Comparison of ENCODE assay signal across 29 cellular contexts in the genomic region with DNA sequence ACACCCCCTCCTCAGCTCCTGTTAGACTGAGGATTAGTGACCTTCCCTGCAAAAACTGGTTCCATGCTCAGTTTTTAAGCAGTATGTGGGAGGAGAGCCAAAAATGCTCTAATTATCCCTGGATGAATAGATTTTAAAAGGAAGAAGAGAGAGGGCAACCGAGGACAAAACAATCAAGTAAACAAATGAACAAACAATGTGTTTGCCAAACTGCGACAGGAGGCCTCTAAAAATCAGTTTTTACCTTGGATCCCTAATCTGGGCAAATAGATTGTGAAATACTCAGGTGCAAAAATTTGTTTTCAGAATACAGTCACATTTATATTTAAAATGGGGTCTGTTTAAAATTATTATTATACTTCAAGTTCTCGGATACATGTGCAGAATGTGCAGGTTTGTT. TPM values are rescaled to one million over a fixed set of nuclear protein-coding genes. Genes with fewer than 3 reads are reported as not detected.
"Had no signal": no experiment of that assay in that cellular context is flagged by ENCODE, and none has a peak within 500 bp of the region (broad histone marks: within the 10 kb centered on the region; RNA-seq: fewer than 3 reads in every experiment).

No MANE protein-coding gene starts in this region.

- H3K27ac ChIP-seq: hepatocyte, left ventricle myocardium inferior, ovary, right atrium auricular region, skin epidermis, suprapubic skin, thoracic aorta, tibial artery, uterus had no signal

- H2AFZ ChIP-seq: hepatocyte had no signal

- H3K79me2 ChIP-seq: hepatocyte had no signal

- H3K4me3 Mint-ChIP-seq: mesothelial cell of epicardium; naive B cell; natural killer cell; nephron progenitor cell; stimulated activated effector memory CD8-positive, alpha-beta T cell treated with anti-CD3 and anti-CD28 coated beads, Interleukin-12 subunit alpha, Interleukin-12 subunit beta, amount 100 ng/mL, for 72 hours; stimulated activated naive CD8-positive, alpha-beta T cell treated with anti-CD3 and anti-CD28 coated beads, Interleukin-15, Interleukin-2, amounts not matched to agents 100 ng/mL and 50 ng/mL, for 24 hours had no signal

- H3K27ac Mint-ChIP-seq: mesothelial cell of epicardium; naive B cell; natural killer cell; nephron progenitor cell; progenitor cell of endocrine pancreas; stimulated activated effector memory CD8-positive, alpha-beta T cell treated with anti-CD3 and anti-CD28 coated beads, Interleukin-12 subunit alpha, Interleukin-12 subunit beta, amount 100 ng/mL, for 72 hours; stimulated activated naive CD8-positive, alpha-beta T cell treated with anti-CD3 and anti-CD28 coated beads, Interleukin-15, Interleukin-2, amounts not matched to agents 100 ng/mL and 50 ng/mL, for 24 hours had no signal

- ATAC-seq: natural killer cell; sciatic nerve; stimulated activated effector memory CD8-positive, alpha-beta T cell treated with anti-CD3 and anti-CD28 coated beads, Interleukin-12 subunit alpha, Interleukin-12 subunit beta, amount 100 ng/mL, for 72 hours had no signal

- H3K4me2 ChIP-seq: hepatocyte had no signal

- H3K27me3 ChIP-seq: hepatocyte, ovary, right atrium auricular region, suprapubic skin, uterus had no signal

- DNase-seq: islet precursor cell; left ventricle myocardium inferior; mesendoderm; naive B cell; natural killer cell; nephron progenitor cell; ovary; stimulated activated CD4-positive, alpha-beta T cell treated with anti-CD3 and anti-CD28 coated beads, Interleukin-12 subunit alpha, Interleukin-12 subunit beta, amount 100 ng/mL, for 4 hours; stimulated activated CD4-positive, alpha-beta T cell treated with anti-CD3 and anti-CD28 coated beads, Interleukin-15, amount 100 ng/mL, for 24 hours; stimulated activated CD4-positive, alpha-beta T cell treated with anti-CD3 and anti-CD28 coated beads, Interleukin-4, amount 100 ng/mL, for 24 hours; stimulated activated naive CD4-positive, alpha-beta T cell; tibial artery; trophoblast cell; uterus had no signal

- H3K4me3 ChIP-seq: hepatocyte, left ventricle myocardium inferior, lung, ovary, right atrium auricular region, skin epidermis, suprapubic skin, thoracic aorta, tibial artery, uterus had no signal

- H3K9me3 Mint-ChIP-seq: natural killer cell; nephron progenitor cell; stimulated activated effector memory CD8-positive, alpha-beta T cell treated with anti-CD3 and anti-CD28 coated beads, Interleukin-12 subunit alpha, Interleukin-12 subunit beta, amount 100 ng/mL, for 72 hours; stimulated activated naive CD8-positive, alpha-beta T cell treated with anti-CD3 and anti-CD28 coated beads, Interleukin-15, Interleukin-2, amounts not matched to agents 100 ng/mL and 50 ng/mL, for 24 hours had no signal

- H3K4me1 ChIP-seq: left ventricle myocardium inferior, right atrium auricular region, suprapubic skin, tibial artery, uterus had no signal

- H3K36me3 ChIP-seq: left ventricle myocardium inferior, ovary, right atrium auricular region, suprapubic skin, thoracic aorta, tibial artery, uterus had no signal

- H3K9me3 ChIP-seq: left ventricle myocardium inferior, ovary, right atrium auricular region, suprapubic skin, thoracic aorta, tibial artery, uterus had no signal

- H3K36me3 Mint-ChIP-seq: mesothelial cell of epicardium; natural killer cell; stimulated activated effector memory CD8-positive, alpha-beta T cell treated with anti-CD3 and anti-CD28 coated beads, Interleukin-12 subunit alpha, Interleukin-12 subunit beta, amount 100 ng/mL, for 72 hours had no signal

- H3K4me1 Mint-ChIP-seq: stimulated activated effector memory CD8-positive, alpha-beta T cell treated with anti-CD3 and anti-CD28 coated beads, Interleukin-12 subunit alpha, Interleukin-12 subunit beta, amount 100 ng/mL, for 72 hours had no signal

RNA-seq across cellular contexts. Expression of gene TAL2, which starts 8.5 kb away (rescaled TPM):
- total RNA-seq: hepatocyte, left ventricle myocardium inferior, lower leg skin, lung, mononuclear cell, natural killer cell, pulmonary artery endothelial cell, right atrium auricular region, sciatic nerve, suprapubic skin, thoracic aorta, ureter had no signal
- polyA plus RNA-seq: hepatocyte had no signal
